22 cellular contexts compared by ENCODE assay signal in the genomic region with DNA sequence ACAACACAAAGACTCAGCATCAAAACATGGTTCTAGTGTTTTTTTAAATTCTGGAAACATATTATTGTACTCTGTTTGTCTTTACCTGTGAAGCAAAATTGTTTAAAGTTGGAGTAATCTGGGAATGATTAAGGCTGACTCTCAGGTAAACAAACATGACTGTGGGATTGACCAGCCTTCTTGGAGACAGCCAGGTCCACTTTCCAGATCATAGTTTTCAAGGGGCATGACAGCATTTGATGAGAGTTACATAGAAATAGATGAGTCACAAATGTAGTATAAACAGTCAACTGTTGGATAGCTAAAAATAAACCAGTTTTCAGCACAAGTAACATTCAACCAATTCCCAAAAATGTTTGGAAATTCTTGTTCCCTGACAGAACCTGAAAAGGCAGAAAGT.
"Had no signal": no experiment of that assay in that cellular context is flagged by ENCODE, and none has a peak within 500 bp of the region (broad histone marks: within the 10 kb centered on the region; RNA-seq: fewer than 3 reads in every experiment).

No MANE protein-coding gene starts in this region.

- H3K36me3 ChIP-seq: adrenal gland, breast epithelium, SJSA1 had no signal

- H3K4me1 ChIP-seq: adrenal gland, breast epithelium, SJSA1 had no signal

- H3K4me3 ChIP-seq: adrenal gland, breast epithelium, SJSA1 had no signal

- H3K27ac ChIP-seq: adrenal gland, breast epithelium, SJSA1 had no signal

- DNase-seq: activated CD4-positive, alpha-beta T cell treated with anti-CD3 and anti-CD28 coated beads for 48 hours; activated CD4-positive, alpha-beta T cell treated with anti-CD3 and anti-CD28 coated beads, Interleukin-2, amount 50 U/mL, for 4 hours; activated CD4-positive, CD25-positive, alpha-beta regulatory T cell treated with anti-CD3 and anti-CD28 coated beads, Interleukin-2, amount 50 U/mL, for 72 hours; activated CD8-positive, alpha-beta memory T cell treated with anti-CD3 and anti-CD28 coated beads, Interleukin-2, amount 50 U/mL, for 48 hours; activated CD8-positive, alpha-beta T cell treated with anti-CD3 and anti-CD28 coated beads, Interleukin-2, amount 10 ng/mL, durations not matched to agents 7 days and 5 days; activated naive CD4-positive, alpha-beta T cell treated with anti-CD3 and anti-CD28 coated beads, Interleukin-2, amount 50 U/mL, for 16 hours; activated naive CD8-positive, alpha-beta T cell treated with anti-CD3 and anti-CD28 coated beads, Interleukin-2, amount 10 ng/mL, durations not matched to agents 7 days and 5 days; activated T-cell treated with anti-CD3 and anti-CD28 coated beads, Interleukin-2, amount 50 U/mL, for 1 hour; adrenal gland; anterior cingulate cortex; central memory CD4-positive, alpha-beta T cell; KG1; NCI-H1092; NCI-H1417; NCI-H1930; NCI-H345; NCI-H510A; NCI-H526 treated with DMSO at 0.1 percent for 48 hours; NCI-H82; SHP77 had no signal

- H3K27me3 ChIP-seq: adrenal gland, breast epithelium, SJSA1 had no signal

- H3K9me3 ChIP-seq: adrenal gland, SJSA1 had no signal
